In the genomic region with DNA sequence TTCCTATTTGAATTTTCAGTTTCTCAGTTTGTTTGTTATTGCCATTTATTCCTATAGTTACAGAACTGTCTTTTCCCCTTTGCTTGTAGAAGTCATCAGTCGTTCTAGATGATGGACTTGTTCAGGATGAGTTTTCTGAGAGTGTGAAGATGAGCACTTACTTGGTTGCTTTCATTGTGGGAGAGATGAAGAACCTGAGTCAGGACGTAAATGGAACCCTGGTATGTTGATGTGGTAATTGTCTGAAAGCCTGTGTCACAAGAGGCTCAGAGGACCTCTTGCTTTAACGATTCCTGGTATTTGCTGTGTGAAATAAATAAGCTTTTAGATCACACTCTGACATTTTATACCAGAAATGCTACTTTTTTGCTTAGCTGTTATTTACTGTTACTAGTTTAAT, we compare ENCODE assay signal across 15 cellular contexts.
"Had no signal": no experiment of that assay in that cellular context is flagged by ENCODE, and none has a peak within 500 bp of the region (broad histone marks: within the 10 kb centered on the region; RNA-seq: fewer than 3 reads in every experiment).

No MANE protein-coding gene starts in this region.

- ATAC-seq: left cardiac atrium, mucosa of descending colon had no signal

- H3K27ac Mint-ChIP-seq: nephron progenitor cell had no signal

- H3K27me3 ChIP-seq: colonic mucosa, esophagus squamous epithelium, sigmoid colon, testis had no signal

- DNase-seq: activated CD4-positive, alpha-beta T cell treated with anti-CD3 and anti-CD28 coated beads for 4 hours; activated gamma-delta T cell treated with Interleukin-2 at 50 U/mL for 16 hours; colonic mucosa; esophagus squamous epithelium; foreskin fibroblast; glutamatergic neuron; immature natural killer cell; left cardiac atrium; mammary epithelial cell; mucosa of descending colon; nephron progenitor cell; sigmoid colon; stimulated activated CD4-positive, alpha-beta T cell treated with anti-CD3 and anti-CD28 coated beads, Interleukin-12 subunit alpha, Interleukin-12 subunit beta, amount 100 ng/mL, for 4 hours; stimulated activated naive CD4-positive, alpha-beta T cell treated with Interleukin-2 at 50 U/mL for 16 hours; testis had no signal

- H3K4me1 Mint-ChIP-seq: nephron progenitor cell had no signal

- H3K27ac ChIP-seq: colonic mucosa, esophagus squamous epithelium, sigmoid colon, testis had no signal

- H3K4me3 ChIP-seq: colonic mucosa, esophagus squamous epithelium, mucosa of descending colon, sigmoid colon, testis had no signal

- H3K9me3 ChIP-seq: colonic mucosa, esophagus squamous epithelium, mucosa of descending colon, sigmoid colon, testis had no signal

- H3K4me3 Mint-ChIP-seq: immature natural killer cell, nephron progenitor cell had no signal

- H3K4me1 ChIP-seq: esophagus squamous epithelium, testis had no signal

- H3K9me3 Mint-ChIP-seq: nephron progenitor cell had no signal

- H3K36me3 ChIP-seq: colonic mucosa had no signal
